17 cellular contexts compared by ENCODE assay signal in genomic region chr9:115930472-115930871, GRCh38.
DNase-seq lines count a peak whose midpoint lies in the region; ATAC-seq and TF ChIP-seq lines count a peak whose summit lies in the region.
"Had no signal": no experiment of that assay in that cellular context is flagged by ENCODE, and none has a peak within 500 bp of the region (broad histone marks: within the 10 kb centered on the region; RNA-seq: fewer than 3 reads in every experiment).

No MANE protein-coding gene starts in this region.

- H3K9me3 ChIP-seq in SK-N-SH = no peaks in the 10 kb centered on the region
- H3K9me3 ChIP-seq: HAP-1 had no signal

- CTCF ChIA-PET in SK-N-SH (lab: Yijun Ruan, JAX) = interaction anchor here (0.9 kb wide), 1 partner anchor 337 kb away, joined by 3 read pairs; no protein-coding TSS in a partner anchor

- DNase-seq in GM23338 (ENCODE audit: low spot score) (no peak), SK-N-SH (no peak), fibroblast of pulmonary artery (ENCODE audit: low read depth) (peak; percentile 52), brain microvascular endothelial cell (no peak), pons (ENCODE audit: low spot score) (no peak), H7 (no peak)
- DNase-seq: CD8-positive, alpha-beta T cell; DND-41; KG1; MG63; NCI-H1092 treated with DMSO at 0.1 percent for 48 hours; NCI-H187; NCI-H446; NCI-H774; Right ventricle myocardium superior had no signal

- no peak for TF ChIP-seq RAD21 in SK-N-SH (IDR thresholded peaks at IDR 0.05; ENCODE audit: low read length)

- H3K9me2 ChIP-seq in GM23338 (ENCODE audit: insufficient read depth) (peaks cover 12% of the 10 kb centered on the region), SK-N-SH (0 out of 2 replicates have a peak, but pooled peaks cover 3% of the 10 kb centered on the region)

- H3K79me2 ChIP-seq in GM23338 (replicated peaks; ENCODE audit: insufficient read depth) (no peaks in the 10 kb centered on the region), SK-N-SH (ENCODE audit: insufficient read depth) (no peaks in the 10 kb centered on the region)

- H3K4me2 ChIP-seq in GM23338 = no peak overlapping the region
- no peak overlapping the region for H3K4me2 ChIP-seq in SK-N-SH

- H3K36me3 ChIP-seq in GM23338 (ENCODE audit: insufficient read depth) (no peaks in the 10 kb centered on the region), SK-N-SH (replicated peaks in 1 of 2; ENCODE audit: control insufficient read depth in 1 of 2, insufficient read depth in 2 of 2, low read length in 1 of 2) (no peaks in the 10 kb centered on the region), brain microvascular endothelial cell (replicated peaks) (no peaks in the 10 kb centered on the region), H7 (replicated peaks; ENCODE audit: control insufficient read depth, insufficient read depth, low read length) (no peaks in the 10 kb centered on the region)
- H3K36me3 ChIP-seq: HAP-1, MG63 had no signal

- TF ChIP-seq CTCF in GM23338 (conservative IDR thresholded peaks at IDR 0.05; ENCODE audit: low read depth in 2 of 2) (no peak), SK-N-SH (IDR thresholded peaks at IDR 0.05) (no peak), fibroblast of pulmonary artery (IDR thresholded peaks at IDR 0.05; ENCODE audit: low read length, missing control alignments) (no peak), brain microvascular endothelial cell (IDR thresholded peaks at IDR 0.05; ENCODE audit: low read depth, low read length, missing control alignments) (no peak)

- no peaks in the 10 kb centered on the region for H4K20me1 ChIP-seq in GM23338 (replicated peaks; ENCODE audit: insufficient read depth)
- H4K20me1 ChIP-seq in SK-N-SH (ENCODE audit: insufficient read depth) = no peaks in the 10 kb centered on the region

- H3K27me3 ChIP-seq in GM23338 (ENCODE audit: insufficient read depth) (no peaks in the 10 kb centered on the region), SK-N-SH (ENCODE audit: insufficient read depth) (no peaks in the 10 kb centered on the region), brain microvascular endothelial cell (replicated peaks) (no peaks in the 10 kb centered on the region), H7 (ENCODE audit: control insufficient read depth, insufficient read depth, low read length) (no peaks in the 10 kb centered on the region)
- H3K27me3 ChIP-seq: MG63 had no signal

- ATAC-seq in GM23338 (no peak), HG03095 (IDR thresholded peaks at IDR 0.05; ENCODE audit: unreplicated experiment) (no peak)
- ATAC-seq: CD8-positive, alpha-beta T cell had no signal

- no peak overlapping the region for H3K27ac ChIP-seq in GM23338 (ENCODE audit: low read depth)
- H3K27ac ChIP-seq in SK-N-SH (ENCODE audit: low read depth in 2 of 2, low read length in 1 of 2) = no peak overlapping the region
- H3K27ac ChIP-seq in brain microvascular endothelial cell = no peak overlapping the region

- no peak overlapping the region for H3K9ac ChIP-seq in SK-N-SH

- no peaks in the 10 kb centered on the region for H3K9me3 Mint-ChIP-seq in GM23338
- H3K9me3 Mint-ChIP-seq: CD8-positive, alpha-beta T cell had no signal

- in situ Hi-C loops in brain microvascular endothelial cell (cut with HindIII; ENCODE audit: low pct_ligation_motif_present, low sequenced_read_pairs) = no loop called here

- H3K4me1 Mint-ChIP-seq in GM23338 = no peaks in the 10 kb centered on the region; the same call in 2 of the 3 replicates

- H3F3A ChIP-seq in GM23338 (replicated peaks; ENCODE audit: low read depth) (no peaks in the 10 kb centered on the region), SK-N-SH (replicated peaks; ENCODE audit: insufficient read depth) (no peaks in the 10 kb centered on the region)

- H3K4me1 ChIP-seq in GM23338 (ENCODE audit: insufficient read depth) (no peaks in the 10 kb centered on the region), SK-N-SH (ENCODE audit: control insufficient read depth in 1 of 2, insufficient read depth in 2 of 2, low read depth in 1 of 2, low read length in 1 of 2) (no peaks in the 10 kb centered on the region; a peak in 1 of 4 replicates)
- H3K4me1 ChIP-seq: HAP-1 had no signal

- POLR2A ChIA-PET in SK-N-SH (lab: Yijun Ruan, JAX) = no interaction called here

- 0 out of 4 replicates have a peak, but pooled peaks of 1 of the 2 experiments have one; percentile 14 for TF ChIP-seq EP300 in SK-N-SH (IDR thresholded peaks at IDR 0.05; ENCODE audit: borderline replicate concordance in 1 of 2, low read depth in 1 of 2, low read length in 1 of 2)

- H3K4me3 ChIP-seq in GM23338 (no peak overlapping the region), SK-N-SH (ENCODE audit: low read depth in 2 of 2, low read length in 1 of 2) (no peak overlapping the region), fibroblast of pulmonary artery (replicated peaks; ENCODE audit: low read depth, low read length) (no peak overlapping the region), brain microvascular endothelial cell (ENCODE audit: low read depth, low read length) (no peak overlapping the region), H7 (ENCODE audit: insufficient read depth, low read depth, low read length) (no peak overlapping the region)
- H3K4me3 ChIP-seq: HAP-1, MG63 had no signal

- H3K4me3 Mint-ChIP-seq in GM23338 = no peak overlapping the region
- H3K4me3 Mint-ChIP-seq: CD8-positive, alpha-beta T cell had no signal

- H3K27me3 Mint-ChIP-seq in GM23338 (ENCODE audit: insufficient read depth, low read depth, poor library complexity) = no peaks in the 10 kb centered on the region

- H2AFZ ChIP-seq in GM23338 (0 out of 2 replicates have a peak overlapping the region, but pooled peaks have one; percentile 3), SK-N-SH (ENCODE audit: low read depth) (peak overlapping the region; percentile 49; the same call in 1 of the 2 replicates)

- no peaks in the 10 kb centered on the region for H3K36me3 Mint-ChIP-seq in GM23338 (ENCODE audit: low read depth)
- H3K36me3 Mint-ChIP-seq: CD8-positive, alpha-beta T cell had no signal

- H3K27ac Mint-ChIP-seq in GM23338 = no peak overlapping the region
- H3K27ac Mint-ChIP-seq: CD8-positive, alpha-beta T cell had no signal

TF ChIP-seq in GM23338, 12 proteins besides CTCF, POLR2A, EP300 and RAD21:
- TF ChIP-seq NANOG (IDR thresholded peaks at IDR 0.05; ENCODE audit: borderline replicate concordance) = no peak

TF ChIP-seq in SK-N-SH, 30 proteins besides CTCF, POLR2A, EP300 and RAD21:
- TF ChIP-seq PBX3 (IDR thresholded peaks at IDR 0.05) (peak; percentile 80), NFIC (IDR thresholded peaks at IDR 0.05; ENCODE audit: borderline replicate concordance) (peak; percentile 11; the same call in 1 of the 2 replicates), SIN3A (IDR thresholded peaks at IDR 0.05; ENCODE audit: borderline replicate concordance, low read depth, low read length) (no peak), JUND (IDR thresholded peaks at IDR 0.05) (0 out of 2 replicates have a peak, but pooled peaks have one; percentile 14), TCF12 (IDR thresholded peaks at IDR 0.05) (peak; percentile 48; the same call in 1 of the 2 replicates)
